Comparison of ENCODE assay signal across 9 cellular contexts in genomic region chr10:130511801-130512200, GRCh38.
"Had no signal": no experiment of that assay in that cellular context is flagged by ENCODE, and none has a peak within 500 bp of the region (broad histone marks: within the 10 kb centered on the region; RNA-seq: fewer than 3 reads in every experiment).

No MANE protein-coding gene starts in this region.

- ATAC-seq: K562 had no signal

- H3K4me3 ChIP-seq: GM23248, K562 had no signal

- DNase-seq: GM23248, GOT3, H9, HCEC 1CT, IMR-90, KG1 had no signal

- H2AFZ ChIP-seq: GM23248 had no signal

- H3K9ac ChIP-seq: GM23248 had no signal

- H3K27ac ChIP-seq: GM23248 had no signal

- FAIRE-seq: H54, HTR-8/SVneo, K562 had no signal
